Comparison of ENCODE assay signal across 12 cellular contexts in genomic region chr6:68094070-68094469, GRCh38.
DNase-seq lines count a peak whose midpoint lies in the region; ATAC-seq lines count a peak whose summit lies in the region.
"Had no signal": no experiment of that assay in that cellular context is flagged by ENCODE, and none has a peak within 500 bp of the region (broad histone marks: within the 10 kb centered on the region; RNA-seq: fewer than 3 reads in every experiment).

No MANE protein-coding gene starts in this region.

- H3K36me3 Mint-ChIP-seq in activated naive CD8-positive, alpha-beta T cell treated with anti-CD3 and anti-CD28 coated beads for 36 hours = no peaks in the 10 kb centered on the region

- H3K4me3 Mint-ChIP-seq in activated naive CD8-positive, alpha-beta T cell treated with anti-CD3 and anti-CD28 coated beads for 36 hours = no peak overlapping the region
- H3K4me3 Mint-ChIP-seq: B cell had no signal

- DNase-seq in NOMO-1 treated with DMSO at 0.1 percent for 48 hours (lab: John Stamatoyannopoulos, UW; ENCODE audit: unreplicated experiment) = peak; percentile 51
- DNase-seq in activated gamma-delta T cell treated with Interleukin-2 at 50 U/mL for 16 hours = no peak
- no peak for DNase-seq in NCI-H2029 (lab: John Stamatoyannopoulos, UW)
- no peak for DNase-seq in activated naive CD8-positive, alpha-beta T cell treated with anti-CD3 and anti-CD28 coated beads for 36 hours
- DNase-seq: left ventricle myocardium inferior; NCI-H446; stimulated activated CD4-positive, alpha-beta T cell treated with anti-CD3 and anti-CD28 coated beads, Interleukin-2, amount 100 ng/mL, for 24 hours had no signal

- ATAC-seq in GM18517 (IDR thresholded peaks at IDR 0.05; ENCODE audit: unreplicated experiment) (peak; percentile 88), GM21526 (IDR thresholded peaks at IDR 0.05; ENCODE audit: low FRiP score, unreplicated experiment) (peak; percentile 94), HG03066 (IDR thresholded peaks at IDR 0.05; ENCODE audit: low read depth, unreplicated experiment) (peak; percentile 96), GM18858 (IDR thresholded peaks at IDR 0.05; ENCODE audit: unreplicated experiment) (no peak)

- H3K27me3 Mint-ChIP-seq in activated naive CD8-positive, alpha-beta T cell treated with anti-CD3 and anti-CD28 coated beads for 36 hours = no peaks in the 10 kb centered on the region
- H3K27me3 Mint-ChIP-seq: B cell had no signal

- H3K27ac Mint-ChIP-seq in activated naive CD8-positive, alpha-beta T cell treated with anti-CD3 and anti-CD28 coated beads for 36 hours = no peak overlapping the region
- H3K27ac Mint-ChIP-seq: B cell had no signal

- H3K4me1 Mint-ChIP-seq in activated naive CD8-positive, alpha-beta T cell treated with anti-CD3 and anti-CD28 coated beads for 36 hours = no peaks in the 10 kb centered on the region
- H3K4me1 Mint-ChIP-seq: B cell had no signal

- H3K9me3 Mint-ChIP-seq in activated naive CD8-positive, alpha-beta T cell treated with anti-CD3 and anti-CD28 coated beads for 36 hours = peaks cover 4% of the 10 kb centered on the region
